Comparison of ENCODE assay signal across 8 cellular contexts in genomic region chr10:75400769-75401568, GRCh38. TPM values are rescaled to one million over a fixed set of nuclear protein-coding genes. Genes with fewer than 3 reads are reported as not detected.
DNase-seq lines count a peak whose midpoint lies in the region; ATAC-seq and TF ChIP-seq lines count a peak whose summit lies in the region.

No MANE protein-coding gene starts in this region.

- CTCF ChIA-PET in HEK293T (lab: Yijun Ruan, JAX), result interaction anchor here (0.6 to 1.4 kb wide), 5 partner anchors 28 to 903 kb away, joined by 3 to 4 read pairs (median 3); no protein-coding TSS in a partner anchor

- no peak for DNase-seq in activated CD4-positive, CD25-positive, alpha-beta regulatory T cell (lab: John Stamatoyannopoulos, UW)
- DNase-seq in HEK293T (ENCODE audit: extremely low spot score) (no peak), NCI-H226 (peak; percentile 45), T47D (ENCODE audit: low read depth in 1 of 2, low spot score in 1 of 2) (peak; percentile 74 to 83), left colon (peak; percentile 46 to 70)
- DNase-seq in stimulated activated naive CD8-positive, alpha-beta T cell treated with anti-CD3 and anti-CD28 coated beads, Interleukin-15, Interleukin-2, amounts not matched to agents 100 U/mL and 50 U/mL, for 24 hours, result peak; percentile 35
- no peak for DNase-seq in stimulated activated naive CD4-positive, alpha-beta T cell treated with Interleukin-2 at 50 U/mL for 16 hours (lab: John Stamatoyannopoulos, UW)

- intact Hi-C loops in left colon (cut with DNase I, micrococcal nuclease), result loop anchor here in 1 of 2 donors (5.0 to 10.0 kb wide), 2 partner anchors 254 to 636 kb away; no protein-coding TSS in a partner anchor

- in situ Hi-C loops in T47D (cut with HindIII; ENCODE audit: low pct_unique_long_range_greater_than_20kb, low sequenced_read_pairs), result no loop called here

- POLR2A ChIA-PET in HEK293T (lab: Yijun Ruan, JAX), result interaction anchor here (0.6 to 12.0 kb wide), 56 partner anchors 8 to 1493 kb away, joined by 3 to 178 read pairs (median 4); partner anchors contain the start of genes COMTD1, LRMDA and VDAC2

- ATAC-seq in activated CD4-positive, CD25-positive, alpha-beta regulatory T cell treated with anti-CD3 and anti-CD28 coated beads, Interleukin-2, amount 50 U/mL, for 24 hours, result peak; percentile 21 to 25
- ATAC-seq in left colon, result peak; percentile 28
- ATAC-seq in stimulated activated naive CD8-positive, alpha-beta T cell treated with anti-CD3 and anti-CD28 coated beads, Interleukin-15, Interleukin-2, amounts not matched to agents 100 U/mL and 50 U/mL, for 24 hours, result peak; percentile 47

TF ChIP-seq in HEK293T, 16 proteins besides CTCF, POLR2A, EP300 and RAD21:
- TF ChIP-seq SP1 (IDR thresholded peaks at IDR 0.05) (no peak), PKNOX1 (IDR thresholded peaks at IDR 0.05) (peak; percentile 90)

RNA-seq across cellular contexts. Expression of gene ZNF503, which starts 0.6 kb away (rescaled TPM):
- 1 to 10 TPM; 3.8 to 9.9 TPM for total RNA-seq in left colon

RNA-seq across cellular contexts. Expression of gene LRMDA, which starts 30.5 kb away (rescaled TPM):
- total RNA-seq in left colon, result 10 to 100 TPM in 1 of 2 donors, 1 to 10 TPM in 1; 8.1 to 10.6 TPM

Comparison
In these comparisons a context has a peak if more than half of its experiments do, and no peak if none do; other contexts are left out.
1. DNase-seq: peak in NCI-H226 (single experiment), T47D (2 of 2), left colon (2 of 2) and stimulated activated naive CD8-positive, alpha-beta T cell treated with anti-CD3 and anti-CD28 coated beads, Interleukin-15, Interleukin-2, amounts not matched to agents 100 U/mL and 50 U/mL, for 24 hours (single experiment); none in activated CD4-positive, CD25-positive, alpha-beta regulatory T cell (0 of 4), HEK293T (single experiment) and stimulated activated naive CD4-positive, alpha-beta T cell treated with Interleukin-2 at 50 U/mL for 16 hours (single experiment).
2. Peak in every context shown above with its lines, with median percentiles within 50 percentile points of each other: ATAC-seq.